Comparison of ENCODE assay signal across 1 cellular context in genomic region chrX:37888010-37888409, GRCh38.
TF ChIP-seq lines count a peak whose summit lies in the region.

No MANE protein-coding gene starts in this region.

TF ChIP-seq in liver, 16 proteins besides CTCF, POLR2A, EP300 and RAD21 (continued from another document):
- TF ChIP-seq REST (IDR thresholded peaks at IDR 0.05), result peak; percentile 14
- no peak for TF ChIP-seq ZBTB33 (IDR thresholded peaks at IDR 0.05)
- no peak for TF ChIP-seq YY1 (IDR thresholded peaks at IDR 0.05)
- TF ChIP-seq NR2F2 (IDR thresholded peaks at IDR 0.05), result no peak
- no peak for TF ChIP-seq EGR1 (IDR thresholded peaks at IDR 0.05; ENCODE audit: low read depth in 2 of 2)
- no peak for TF ChIP-seq FOXA2 (IDR thresholded peaks at IDR 0.05)
- TF ChIP-seq GABPA (IDR thresholded peaks at IDR 0.05 in 1 of 2, conservative IDR thresholded peaks at IDR 0.05 in 1 of 2), result no peak
- no peak for TF ChIP-seq ATF3 (IDR thresholded peaks at IDR 0.05)
TF ChIP-seq in liver: peak in this region for 2.
